In the genomic region with DNA sequence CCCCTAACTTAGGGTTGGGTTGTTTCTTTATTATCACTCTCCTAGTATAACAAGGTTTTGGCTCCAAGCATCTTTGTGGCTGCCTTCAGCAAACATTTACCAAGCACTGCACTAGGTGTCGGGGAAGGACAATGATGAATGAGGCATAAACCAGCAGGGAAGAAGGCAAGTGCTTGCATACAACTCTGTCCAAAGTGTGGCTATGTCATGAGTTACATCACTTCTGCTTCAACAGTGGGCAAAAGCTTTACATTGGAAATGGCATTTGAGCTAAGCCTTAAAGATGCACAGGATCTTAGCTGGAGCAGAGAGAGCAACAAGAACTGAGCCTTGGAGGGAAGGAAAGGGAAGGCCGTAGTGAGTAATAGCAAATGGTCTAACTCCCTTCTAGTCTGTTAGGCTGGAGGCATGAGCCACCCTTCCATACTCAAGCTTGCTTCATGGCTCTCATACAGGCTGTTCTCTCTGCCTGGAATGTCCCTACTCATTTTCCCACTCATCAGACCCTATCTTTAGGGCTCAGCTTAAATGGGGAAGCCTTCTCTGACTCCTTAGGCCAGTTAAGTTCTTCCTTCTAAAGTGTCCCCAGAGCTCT, we compare ENCODE assay signal across 18 cellular contexts.
A peak's percentile ranks its signal among the peaks of the same experiment; 100 is the strongest.
DNase-seq lines count a peak whose midpoint lies in the region; FAIRE-seq and TF ChIP-seq lines count a peak whose summit lies in the region.
"Had no signal": no experiment of that assay in that cellular context is flagged by ENCODE, and none has a peak within 500 bp of the region (broad histone marks: within the 10 kb centered on the region; RNA-seq: fewer than 3 reads in every experiment).

No MANE protein-coding gene starts in this region.

- no peak overlapping the region for H3K23ac ChIP-seq in H9 (ENCODE audit: insufficient read length, low read depth, low read length)

- H3K4me3 ChIP-seq in bronchial epithelial cell (ENCODE audit: low read depth, low read length) (no peak overlapping the region), SJCRH30 (no peak overlapping the region)
- H3K4me3 ChIP-seq: gastrocnemius medialis, ovary, PC-9, SK-N-MC had no signal

- no CpG with 5 or more reads among the region's 2 CpGs for WGBS in H9 (ENCODE audit: extremely low coverage, insufficient read length, low lambda C conversion rate)

- no peak overlapping the region for H4K5ac ChIP-seq in H9 (ENCODE audit: insufficient read length, low read depth, low read length)

- no peak for DNase-seq in H9
- DNase-seq in NCI-H146 treated with DMSO at 0.1 percent for 48 hours (lab: John Stamatoyannopoulos, UW; ENCODE audit: unreplicated experiment) = peak; percentile 17
- peak; percentile 4 for DNase-seq in bronchial epithelial cell (ENCODE audit: low read depth)
- no peak for DNase-seq in progenitor cell of endocrine pancreas (ENCODE audit: low spot score, unreplicated experiment)
- no peak for DNase-seq in SJCRH30
- DNase-seq in KBM-7 = no peak
- DNase-seq in GF-D8 (lab: John Stamatoyannopoulos, UW) = no peak
- DNase-seq: activated CD4-positive, alpha-beta T cell treated with anti-CD3 and anti-CD28 coated beads, Interleukin-2, amount 50 U/mL, for 4 hours; activated naive CD4-positive, alpha-beta T cell treated with anti-CD3 and anti-CD28 coated beads, Interleukin-2, amount 10 ng/mL, durations not matched to agents 7 days and 5 days; DMS 273 treated with DMSO at 0.1 percent for 48 hours; gastrocnemius medialis; left ventricle myocardium superior; NCI-H1436 treated with DMSO at 0.1 percent for 48 hours; NCI-H526 treated with DMSO at 0.1 percent for 48 hours; ovary; PC-9 had no signal

- H2BK5ac ChIP-seq in H9 (ENCODE audit: insufficient read length, low read length) = no peak overlapping the region

- no peak overlapping the region for H2AFZ ChIP-seq in H9 (ENCODE audit: low read length)
- H2AFZ ChIP-seq: PC-9 had no signal

- H3K36me3 ChIP-seq in bronchial epithelial cell (ENCODE audit: control insufficient read depth, insufficient read depth, low read length) (no peaks in the 10 kb centered on the region), SJCRH30 (peaks cover 40% of the 10 kb centered on the region)
- H3K36me3 ChIP-seq: gastrocnemius medialis, ovary had no signal

- H3K27me3 Mint-ChIP-seq in H9 (ENCODE audit: low read depth) (0 out of 2 replicates have a peak, but pooled peaks cover 1% of the 10 kb centered on the region), progenitor cell of endocrine pancreas (no peaks in the 10 kb centered on the region)
- H3K27me3 Mint-ChIP-seq: activated naive CD4-positive, alpha-beta T cell treated with anti-CD3 and anti-CD28 coated beads, Interleukin-2, amount 10 ng/mL, durations not matched to agents 7 days and 5 days had no signal

- H3K36me3 Mint-ChIP-seq in H9 (ENCODE audit: insufficient read depth in 1 of 3, low read depth in 3 of 3) (peaks cover 7 to 73% (median 39%) of the 10 kb centered on the region in 3 experiments; a peak in 6 of 7 replicates), progenitor cell of endocrine pancreas (ENCODE audit: insufficient read depth) (peaks cover 10% of the 10 kb centered on the region)
- H3K36me3 Mint-ChIP-seq: activated naive CD4-positive, alpha-beta T cell treated with anti-CD3 and anti-CD28 coated beads, Interleukin-2, amount 10 ng/mL, durations not matched to agents 7 days and 5 days had no signal

- H3T11ph ChIP-seq in H9 (ENCODE audit: low read length) = no peak overlapping the region

- no peak overlapping the region for H3K4me2 ChIP-seq in H9 (ENCODE audit: insufficient read depth, insufficient read length, low read length)
- H3K4me2 ChIP-seq: PC-9 had no signal

- no peak overlapping the region for H3K56ac ChIP-seq in H9 (ENCODE audit: insufficient read length, low read depth, low read length)

- H3K4me1 Mint-ChIP-seq in H9 (peaks cover 51 to 58% of the 10 kb centered on the region in 2 experiments), progenitor cell of endocrine pancreas (ENCODE audit: low read depth) (peaks cover 45% of the 10 kb centered on the region)

- no peaks in the 10 kb centered on the region for H3K27me3 ChIP-seq in H9 (ENCODE audit: insufficient read depth, low read length)
- H3K27me3 ChIP-seq in bronchial epithelial cell (ENCODE audit: control insufficient read depth, insufficient read depth, low read length) = no peaks in the 10 kb centered on the region
- H3K27me3 ChIP-seq in SJCRH30 = no peaks in the 10 kb centered on the region
- H3K27me3 ChIP-seq: gastrocnemius medialis, ovary had no signal

- no peak overlapping the region for H2BK20ac ChIP-seq in H9 (ENCODE audit: low read depth, low read length, poor library complexity, severe bottlenecking)

- H3K18ac ChIP-seq in H9 (ENCODE audit: insufficient read length, low read depth, low read length) = no peak overlapping the region

- H3K27ac ChIP-seq in H9 (ENCODE audit: insufficient read length, low read depth, low read length) (no peak overlapping the region), SJCRH30 (no peak overlapping the region)
- H3K27ac ChIP-seq: gastrocnemius medialis, ovary, PC-9, SK-N-MC had no signal

- H3K9me3 ChIP-seq in H9 (ENCODE audit: control insufficient read depth, low read depth, low read length) (no peaks in the 10 kb centered on the region), SJCRH30 (replicated peaks) (no peaks in the 10 kb centered on the region)
- H3K9me3 ChIP-seq: gastrocnemius medialis, ovary had no signal

- no peaks in the 10 kb centered on the region for H3K23me2 ChIP-seq in H9 (ENCODE audit: insufficient read length, low read depth, low read length, poor library complexity, severe bottlenecking)

- no peak overlapping the region for H4K8ac ChIP-seq in H9 (replicated peaks; ENCODE audit: insufficient read length, low read depth, low read length)

- H2BK15ac ChIP-seq in H9 (ENCODE audit: low read depth, low read length) = no peak overlapping the region

- in situ Hi-C loops in KBM-7 (cut with MboI; ENCODE audit: low pct_unique_long_range_greater_than_20kb, low sequenced_read_pairs) = no loop called here

- H4K91ac ChIP-seq in H9 (ENCODE audit: insufficient read length, low read depth, low read length) = no peak overlapping the region

- no peak overlapping the region for H3K14ac ChIP-seq in H9 (ENCODE audit: insufficient read depth, low read length)

- no peak for TF ChIP-seq CTCF in H9 (conservative IDR thresholded peaks at IDR 0.05)
- TF ChIP-seq CTCF in bronchial epithelial cell (IDR thresholded peaks at IDR 0.05; ENCODE audit: insufficient read depth, low read length, severe bottlenecking) = no peak
- no peak for TF ChIP-seq CTCF in progenitor cell of endocrine pancreas (IDR thresholded peaks at IDR 0.05; ENCODE audit: unreplicated experiment)

- H3K27ac Mint-ChIP-seq in H9 (peak overlapping the region in 2 of 3 experiments; percentile 46 to 72; a peak in 3 of 7 replicates), progenitor cell of endocrine pancreas (peak overlapping the region; percentile 18)
- H3K27ac Mint-ChIP-seq: activated naive CD4-positive, alpha-beta T cell treated with anti-CD3 and anti-CD28 coated beads, Interleukin-2, amount 10 ng/mL, durations not matched to agents 7 days and 5 days had no signal

- H2BK12ac ChIP-seq in H9 (ENCODE audit: insufficient read length, low read depth, low read length) = no peak overlapping the region

- no peak overlapping the region for H3K4me3 Mint-ChIP-seq in H9
- H3K4me3 Mint-ChIP-seq in progenitor cell of endocrine pancreas (ENCODE audit: low read depth) = no peak overlapping the region
- H3K4me3 Mint-ChIP-seq: activated naive CD4-positive, alpha-beta T cell treated with anti-CD3 and anti-CD28 coated beads, Interleukin-2, amount 10 ng/mL, durations not matched to agents 7 days and 5 days had no signal

- no peaks in the 10 kb centered on the region for H3K79me1 ChIP-seq in H9 (ENCODE audit: insufficient read depth, low read depth, low read length, poor library complexity, severe bottlenecking)

- no peak overlapping the region for H3K4ac ChIP-seq in H9 (ENCODE audit: low read depth, low read length)

- H3K9me3 Mint-ChIP-seq in H9 (no peaks in the 10 kb centered on the region), progenitor cell of endocrine pancreas (ENCODE audit: low read depth) (no peaks in the 10 kb centered on the region)
- H3K9me3 Mint-ChIP-seq: activated naive CD4-positive, alpha-beta T cell treated with anti-CD3 and anti-CD28 coated beads, Interleukin-2, amount 10 ng/mL, durations not matched to agents 7 days and 5 days had no signal

- H3K4me1 ChIP-seq in H9 (ENCODE audit: insufficient read depth, low read length) (peaks cover 11% of the 10 kb centered on the region; the same call in 1 of the 2 replicates), SJCRH30 (peaks cover 25% of the 10 kb centered on the region)

- FAIRE-seq in bronchial epithelial cell (lab: Jason Lieb, UNC) = no peak
- FAIRE-seq: H54 had no signal

- no peak overlapping the region for H2AK5ac ChIP-seq in H9 (ENCODE audit: insufficient read length, low read length)

- no peaks in the 10 kb centered on the region for H4K20me1 ChIP-seq in H9 (ENCODE audit: control insufficient read depth, insufficient read depth, insufficient read length)

- no peak overlapping the region for H3K9ac ChIP-seq in H9 (ENCODE audit: extremely low read depth, insufficient read length, low read length)

- no peak overlapping the region for H2BK120ac ChIP-seq in H9 (ENCODE audit: low read depth, low read length, poor library complexity, severe bottlenecking)

- no peaks in the 10 kb centered on the region for H3K79me2 ChIP-seq in H9 (ENCODE audit: insufficient read depth, low read length)

Comparison
In these comparisons a context has a peak if more than half of its experiments do, and no peak if none do; other contexts are left out.
1. DNase-seq: peak in NCI-H146 treated with DMSO at 0.1 percent for 48 hours (single experiment) and bronchial epithelial cell (single experiment); none in H9 (single experiment), progenitor cell of endocrine pancreas (single experiment), SJCRH30 (0 of 2), KBM-7 (single experiment) and GF-D8 (single experiment).